1 cellular context compared by ENCODE assay signal in the genomic region with DNA sequence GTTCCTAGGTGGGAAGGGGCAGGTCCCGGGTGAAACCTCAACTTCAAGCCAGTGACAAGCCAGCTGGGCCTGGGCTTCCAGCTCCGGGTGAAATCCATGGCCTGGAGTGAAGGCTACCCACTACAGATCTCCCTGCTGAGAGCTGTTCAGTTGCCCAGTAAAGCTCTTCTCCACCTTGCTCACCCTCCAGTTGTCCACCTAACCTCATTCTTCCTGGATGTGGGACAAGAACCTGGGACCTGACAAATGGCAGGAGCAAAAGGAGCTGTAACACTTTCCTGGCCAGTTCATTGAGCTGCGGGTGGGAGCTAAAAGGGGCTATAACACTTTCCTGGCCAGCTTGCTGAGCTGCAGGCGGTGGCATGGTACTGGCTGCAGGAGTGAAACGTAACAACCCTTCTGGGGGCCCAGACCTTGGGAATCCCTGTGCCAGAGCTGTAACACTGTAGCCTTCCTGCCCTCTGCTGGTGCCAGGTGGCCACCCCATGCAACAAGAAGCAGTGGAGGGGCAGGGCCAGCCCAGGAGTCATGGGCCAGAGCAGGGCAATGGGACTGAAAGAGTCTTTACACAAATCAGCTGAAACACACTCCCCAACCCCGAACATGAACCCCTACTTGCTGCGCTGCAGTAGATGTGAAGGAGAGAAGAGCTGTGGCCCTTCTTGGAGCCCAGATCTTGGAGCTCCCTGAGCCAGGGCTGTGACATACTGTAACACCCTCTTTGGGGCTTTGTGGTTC.
TF ChIP-seq lines count a peak whose summit lies in the region.

No MANE protein-coding gene starts in this region.

TF ChIP-seq in endothelial cell of umbilical vein, 7 proteins besides CTCF, POLR2A, EP300 and RAD21 (continued from another document):
- TF ChIP-seq, protein P1, sequence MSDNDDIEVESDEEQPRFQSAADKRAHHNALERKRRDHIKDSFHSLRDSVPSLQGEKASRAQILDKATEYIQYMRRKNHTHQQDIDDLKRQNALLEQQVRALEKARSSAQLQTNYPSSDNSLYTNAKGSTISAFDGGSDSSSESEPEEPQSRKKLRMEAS (IDR thresholded peaks at IDR 0.05; ENCODE audit: insufficient read depth, insufficient read length) = no peak
- no peak for TF ChIP-seq FOS (IDR thresholded peaks at IDR 0.05; ENCODE audit: borderline replicate concordance, insufficient read depth, low read length)
- TF ChIP-seq JUN (IDR thresholded peaks at IDR 0.05; ENCODE audit: borderline replicate concordance, insufficient read depth, insufficient read length, low read depth) = no peak
- TF ChIP-seq EZH2 (IDR thresholded peaks at IDR 0.05; ENCODE audit: borderline replicate concordance, low read depth, low read length, severe bottlenecking) = no peak
- no peak for TF ChIP-seq POLR2AphosphoS5 (IDR thresholded peaks at IDR 0.05; ENCODE audit: insufficient read depth, low read depth, low read length)
